In the genomic region with DNA sequence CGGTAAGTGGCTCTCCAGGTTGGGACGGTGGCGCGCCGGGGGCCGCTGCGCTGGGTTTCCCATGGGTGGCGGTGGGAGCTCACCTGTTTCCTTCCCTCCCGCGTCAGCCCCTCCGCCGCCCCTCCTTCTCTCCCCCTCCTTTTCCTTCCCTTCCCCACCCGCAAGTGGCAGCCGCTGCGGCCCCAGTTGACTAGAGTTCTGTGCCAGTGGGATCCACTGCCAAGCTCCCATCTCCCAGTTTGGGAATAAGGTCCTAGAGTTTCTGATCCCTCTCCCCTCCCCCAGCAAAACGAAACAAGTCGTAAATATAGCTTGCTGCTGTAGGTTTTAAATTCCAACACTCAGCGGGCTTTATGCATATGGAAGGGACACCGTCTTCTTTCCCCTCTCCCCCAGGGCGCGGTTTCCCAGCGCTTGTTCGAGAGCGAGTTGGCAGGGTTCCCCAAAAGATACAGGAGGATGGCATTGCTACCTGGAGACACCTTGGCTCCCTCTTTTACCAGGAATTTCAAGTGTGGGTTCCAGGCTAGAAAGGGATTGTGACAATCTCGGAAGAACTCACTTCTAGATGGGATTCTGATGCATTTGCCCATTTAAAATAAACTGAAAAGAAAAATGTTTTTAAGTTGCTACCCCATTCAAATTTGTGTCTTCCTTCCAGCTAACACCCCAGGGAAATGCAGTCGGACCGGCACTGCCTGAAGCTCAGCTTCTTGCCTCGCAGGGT, we compare ENCODE assay signal across 9 cellular contexts. TPM values are rescaled to one million over a fixed set of nuclear protein-coding genes. Genes with fewer than 3 reads are reported as not detected.
DNase-seq lines count a peak whose midpoint lies in the region; ATAC-seq, FAIRE-seq and TF ChIP-seq lines count a peak whose summit lies in the region.
"Had no signal": no experiment of that assay in that cellular context is flagged by ENCODE, and none has a peak within 500 bp of the region (broad histone marks: within the 10 kb centered on the region; RNA-seq: fewer than 3 reads in every experiment).

No MANE protein-coding gene starts in this region.

- peaks cover 52% of the 10 kb centered on the region for H3K27me3 ChIP-seq in A673 (replicated peaks; ENCODE audit: insufficient read depth, low read depth, low read length, poor library complexity)
- peaks cover 18 to 49% (median 37%) of the 10 kb centered on the region in 4 experiments for H3K27me3 ChIP-seq in H1 (replicated peaks in 1 of 4; ENCODE audit: control insufficient read depth in 3 of 4, extremely low read depth in 1 of 4, insufficient read depth in 3 of 4, low read length in 3 of 4)
- no peaks in the 10 kb centered on the region for H3K27me3 ChIP-seq in naive thymus-derived CD4-positive, alpha-beta T cell (ENCODE audit: control insufficient read depth in 2 of 2, insufficient read depth in 2 of 2, low read length in 2 of 2)

- H2BK120ac ChIP-seq in H1 (replicated peaks; ENCODE audit: low read depth, low read length), result no peak overlapping the region

- no peak overlapping the region for H4K91ac ChIP-seq in H1 (replicated peaks; ENCODE audit: insufficient read length, low read length)

- BruUV-seq in A673 (replicated peaks; lab: Mats Ljungman, UMichigan), result no TSS peak

- TF ChIP-seq EP300 in H1 (IDR thresholded peaks at IDR 0.05; ENCODE audit: borderline replicate concordance in 1 of 2, low read depth in 2 of 2, low read length in 2 of 2), result no peak

- H3K36me3 ChIP-seq in A673 (ENCODE audit: insufficient read depth, low read length, poor library complexity, severe bottlenecking) (no peaks in the 10 kb centered on the region), H1 (ENCODE audit: control insufficient read depth in 2 of 4, insufficient read depth in 4 of 4, low read length in 3 of 4) (no peaks in the 10 kb centered on the region)
- no peaks in the 10 kb centered on the region for H3K36me3 ChIP-seq in naive thymus-derived CD4-positive, alpha-beta T cell (ENCODE audit: control insufficient read depth in 2 of 3, insufficient read depth in 3 of 3, low read length in 3 of 3)

- H3K4me3 ChIP-seq in A673 (ENCODE audit: low read depth, low read length, poor library complexity, severe bottlenecking) (peak overlapping the region; percentile 61), H1 (ENCODE audit: extremely low read depth in 1 of 4, insufficient read depth in 2 of 4, low read depth in 3 of 4, low read length in 4 of 4) (peak overlapping the region; percentile 58 to 74 (median 64))
- H3K4me3 ChIP-seq in naive thymus-derived CD4-positive, alpha-beta T cell (ENCODE audit: low read length), result no peak overlapping the region

- H3K4me1 ChIP-seq in A673 (ENCODE audit: insufficient read depth, low read length, poor library complexity, severe bottlenecking) (peaks cover 14% of the 10 kb centered on the region), H1 (replicated peaks in 1 of 4; ENCODE audit: control insufficient read depth in 3 of 4, insufficient read depth in 4 of 4, low read length in 3 of 4) (peaks cover 3 to 8% (median 4%) of the 10 kb centered on the region in 4 experiments; a peak in 5 of 7 replicates)
- H3K4me1 ChIP-seq in naive thymus-derived CD4-positive, alpha-beta T cell (ENCODE audit: control insufficient read depth in 2 of 2, insufficient read depth in 2 of 2, low read length in 2 of 2), result no peaks in the 10 kb centered on the region

- H2BK15ac ChIP-seq in H1 (ENCODE audit: low read length), result no peak overlapping the region

- H3K56ac ChIP-seq in H1 (replicated peaks; ENCODE audit: insufficient read length, low read depth, low read length), result no peak overlapping the region

- peak; percentile 43 for DNase-seq in A673 (ENCODE audit: low spot score)
- DNase-seq in HTR-8/SVneo (ENCODE audit: insufficient read length, low spot score), result peak; percentile 26
- DNase-seq in H1 (ENCODE audit: low read depth in 1 of 2, low spot score in 2 of 2), result peak in 1 of 2 experiments; percentile 55
- DNase-seq in naive thymus-derived CD4-positive, alpha-beta T cell, result no peak
- DNase-seq in germinal center (ENCODE audit: low spot score), result no peak
- DNase-seq in T-helper 1 cell, result no peak
- no peak for DNase-seq in epidermal melanocyte (ENCODE audit: insufficient read length, low spot score)
- no peak for DNase-seq in NCI-H2029 treated with DMSO at 0.1 percent for 48 hours (lab: John Stamatoyannopoulos, UW)

- H4K5ac ChIP-seq in H1 (ENCODE audit: insufficient read length, low read depth, low read length), result no peak overlapping the region

- no peak for TF ChIP-seq CTCF in A673 (conservative IDR thresholded peaks at IDR 0.05; ENCODE audit: low read depth, low read length)
- no peak for TF ChIP-seq CTCF in H1 (IDR thresholded peaks at IDR 0.05; ENCODE audit: control extremely low read depth in 1 of 3, insufficient read depth in 1 of 3, low read depth in 1 of 3, low read length in 3 of 3)

- H3K18ac ChIP-seq in H1 (ENCODE audit: extremely low read depth, low read length), result no peak overlapping the region

- no peak for TF ChIP-seq RAD21 in H1 (IDR thresholded peaks at IDR 0.05 in 1 of 2, conservative IDR thresholded peaks at IDR 0.05 in 1 of 2; ENCODE audit: low read depth in 2 of 2, low read length in 2 of 2)

- no peak overlapping the region for H2BK5ac ChIP-seq in H1 (ENCODE audit: low read depth, low read length)

- H3K9me3 ChIP-seq in A673 (ENCODE audit: low read depth, low read length, poor library complexity, severe bottlenecking) (no peaks in the 10 kb centered on the region), H1 (ENCODE audit: insufficient read depth in 2 of 2, low read depth in 1 of 2, low read length in 1 of 2) (no peaks in the 10 kb centered on the region)
- no peaks in the 10 kb centered on the region for H3K9me3 ChIP-seq in naive thymus-derived CD4-positive, alpha-beta T cell (ENCODE audit: control insufficient read depth in 2 of 3, low read length in 3 of 3)

- no peaks in the 10 kb centered on the region for H4K20me1 ChIP-seq in H1 (replicated peaks in 1 of 2; ENCODE audit: control insufficient read depth in 1 of 2, insufficient read depth in 2 of 2, low read length in 2 of 2)

- peak overlapping the region; percentile 94 to 95 for H3K4me2 ChIP-seq in H1 (ENCODE audit: insufficient read depth in 1 of 2, low read depth in 2 of 2, low read length in 2 of 2)

- H3K36me3 Mint-ChIP-seq in naive thymus-derived CD4-positive, alpha-beta T cell, result peaks cover 0 to 6% (median 0%) of the 10 kb centered on the region in 5 donors
- H3K36me3 Mint-ChIP-seq: memory B cell had no signal

- CTCF ChIA-PET in A673 (lab: Charles Lee) (no interaction called here), H1 (lab: Charles Lee; ENCODE audit: partially characterized antibody) (interaction anchor here (1.0 to 1.5 kb wide), 4 partner anchors 13 to 338 kb away, joined by 3 to 5 read pairs (median 3); no protein-coding TSS in a partner anchor)
- CTCF ChIA-PET in naive thymus-derived CD4-positive, alpha-beta T cell (lab: Charles Lee), result no interaction called here

- peaks cover 0 to 25% (median 7%) of the 10 kb centered on the region in 7 donors for H3K4me1 Mint-ChIP-seq in naive thymus-derived CD4-positive, alpha-beta T cell

- no peak overlapping the region for H2BK20ac ChIP-seq in H1 (ENCODE audit: low read length)

- H3K27ac Mint-ChIP-seq in naive thymus-derived CD4-positive, alpha-beta T cell, result no peak overlapping the region
- H3K27ac Mint-ChIP-seq: memory B cell had no signal

- H3K27me3 Mint-ChIP-seq in naive thymus-derived CD4-positive, alpha-beta T cell, result peaks cover 49 to 62% (median 59%) of the 10 kb centered on the region in 5 donors

- no peak for ATAC-seq in naive thymus-derived CD4-positive, alpha-beta T cell

- H3K23ac ChIP-seq in H1 (ENCODE audit: insufficient read length), result no peak overlapping the region

- peak overlapping the region in 8 of 10 donors; percentile 6 to 58 (median 42) for H3K4me3 Mint-ChIP-seq in naive thymus-derived CD4-positive, alpha-beta T cell
- H3K4me3 Mint-ChIP-seq: memory B cell had no signal

- no peaks in the 10 kb centered on the region for H3K79me1 ChIP-seq in H1 (ENCODE audit: low read depth, low read length)

- no peak overlapping the region for H2AK5ac ChIP-seq in H1 (ENCODE audit: low read depth, low read length)

- peaks cover 0 to 9% (median 0%) of the 10 kb centered on the region in 11 donors for H3K9me3 Mint-ChIP-seq in naive thymus-derived CD4-positive, alpha-beta T cell
- H3K9me3 Mint-ChIP-seq: memory B cell had no signal

- intact Hi-C loops in A673 (cut with micrococcal nuclease; ENCODE audit: unreplicated experiment), result loop anchor here (5.0 kb wide), 2 partner anchors 218 to 277 kb away; no protein-coding TSS in a partner anchor
- intact Hi-C loops in naive thymus-derived CD4-positive, alpha-beta T cell (cut with micrococcal nuclease), result no loop called here

- H3K27ac ChIP-seq in A673 (ENCODE audit: low read depth, low read length, poor library complexity, severe bottlenecking) (peak overlapping the region; percentile 3), H1 (ENCODE audit: low read depth, low read length) (no peak overlapping the region)
- H3K27ac ChIP-seq in naive thymus-derived CD4-positive, alpha-beta T cell (ENCODE audit: low read depth, low read length), result no peak overlapping the region

- H3K9ac ChIP-seq in H1 (replicated peaks in 1 of 4; ENCODE audit: extremely low read depth in 1 of 4, low read depth in 3 of 4, low read length in 3 of 4), result no peak overlapping the region

- FAIRE-seq in HTR-8/SVneo (lab: Jason Lieb, UNC) (no peak), H1 (lab: Jason Lieb, UNC) (no peak)

- H2AFZ ChIP-seq in H1 (ENCODE audit: low read length), result peak overlapping the region; percentile 87; the same call in 1 of the 2 replicates

- peaks cover 16% of the 10 kb centered on the region for H3K23me2 ChIP-seq in H1 (ENCODE audit: low read depth, low read length)

- 2% methylated on average over 20 of the region's 28 CpGs; no CpG with 5 or more reads in 1 of the 2 experiments for WGBS in H1 (ENCODE audit: extremely low coverage in 1 of 2, insufficient coverage in 1 of 2, insufficient read length in 1 of 2, insufficient replicate concordance in 2 of 2, low coverage in 1 of 2, low lambda C conversion rate in 2 of 2, missing lambda C conversion rate in 1 of 2), 2 experiments

- no peak for TF ChIP-seq POLR2A in H1 (IDR thresholded peaks at IDR 0.05; ENCODE audit: control extremely low read depth in 1 of 2, low read depth in 2 of 2, low read length in 2 of 2)

- H3K14ac ChIP-seq in H1 (ENCODE audit: insufficient read length), result no peak overlapping the region

- no peak overlapping the region for H3K4ac ChIP-seq in H1 (replicated peaks; ENCODE audit: insufficient read length, low read depth, low read length)

- no peaks in the 10 kb centered on the region for H3K79me2 ChIP-seq in H1 (ENCODE audit: control insufficient read depth in 1 of 2, insufficient read depth in 2 of 2, low read length in 2 of 2)

- POLR2A ChIA-PET in A673 (lab: Charles Lee; ENCODE audit: low non-redundant PET) (interaction anchor here (0.5 to 0.7 kb wide), 2 partner anchors 228 to 774 kb away, joined by 3 read pairs; no protein-coding TSS in a partner anchor), H1 (lab: Charles Lee; ENCODE audit: partially characterized antibody) (no interaction called here)
- POLR2A ChIA-PET in naive thymus-derived CD4-positive, alpha-beta T cell (lab: Charles Lee), result no interaction called here

- no peak overlapping the region; the same call in 1 of the 2 replicates for H4K8ac ChIP-seq in H1 (ENCODE audit: extremely low read depth, insufficient read depth, low read length)

- no peak overlapping the region for H2BK12ac ChIP-seq in H1 (ENCODE audit: low read depth, low read length)

RNA-seq across cellular contexts. Expression of a gene that starts 1.2 kb away (rescaled TPM):
- total RNA-seq in A673 (2021), result 13.1 and 14.3 TPM in 2 replicates
- total RNA-seq in H1 (2021; fragmentation: NEBNext Ultra II Directional; extraction: Animal tissue kit (Norgen Biotek cat#: 25700)), result 0.31 and 1.1 TPM in 2 replicates
- 0.16 and 0.18 TPM in 2 replicates for polyA plus RNA-seq in H1 (2011; rRNA removed)
- 0.18 TPM for polyA plus RNA-seq in H1 (2011; cell fraction: cytosol; rRNA removed)
- 0.71 TPM for polyA plus RNA-seq in H1 (2011; cell fraction: nucleus; rRNA removed)
- 0.25 to 0.56 TPM (median 0.44 TPM) in 4 replicates for polyA plus RNA-seq in H1 (2012, experiment 1 of 2)
- 0.13 TPM for polyA plus RNA-seq in H1 (2012, experiment 2 of 2)
- polyA plus RNA-seq in H1 (2013, experiment 1 of 2), result 0.45 TPM
- 0.48 TPM for polyA plus RNA-seq in H1 (2013, experiment 2 of 2)
- 0.56 and 1.1 TPM in 2 replicates for polyA minus RNA-seq in H1 (2011; rRNA and poly(A)+ RNA removed)
- polyA minus RNA-seq in H1 (2011; cell fraction: cytosol; rRNA and poly(A)+ RNA removed), result 1.2 TPM
- polyA minus RNA-seq in H1 (2011; cell fraction: nucleus; rRNA and poly(A)+ RNA removed), result 2.2 TPM
- total RNA-seq in naive thymus-derived CD4-positive, alpha-beta T cell, result not detected
- polyA plus RNA-seq in naive thymus-derived CD4-positive, alpha-beta T cell, result not detected

Comparison
In these comparisons a context has a peak if more than half of its experiments do, and no peak if none do; other contexts are left out.
1. DNase-seq: peak in A673 (single experiment) and HTR-8/SVneo (single experiment); none in naive thymus-derived CD4-positive, alpha-beta T cell (0 of 9), germinal center (single experiment), T-helper 1 cell (0 of 5), epidermal melanocyte (single experiment) and NCI-H2029 treated with DMSO at 0.1 percent for 48 hours (single experiment).